ENCODE assay signal across 9 cellular contexts in genomic region chr17:48613862-48614694, GRCh38. TPM values are rescaled to one million over a fixed set of nuclear protein-coding genes. Genes with fewer than 3 reads are reported as not detected.
DNase-seq lines count a peak whose midpoint lies in the region; ATAC-seq, FAIRE-seq and TF ChIP-seq lines count a peak whose summit lies in the region.
"Had no signal": no experiment of that assay in that cellular context is flagged by ENCODE, and none has a peak within 500 bp of the region (broad histone marks: within the 10 kb centered on the region; RNA-seq: fewer than 3 reads in every experiment).

No MANE protein-coding gene starts in this region.

- H3K9me3 Mint-ChIP-seq in CD4-positive, CD25-positive, alpha-beta regulatory T cell, result peaks cover 0 to 9% (median 0%) of the 10 kb centered on the region in 7 donors
- H3K9me3 Mint-ChIP-seq in astrocyte (ENCODE audit: unreplicated experiment) (peaks cover 23% of the 10 kb centered on the region), natural killer cell (no peaks in the 10 kb centered on the region)

- peak in 1 of 2 donors; percentile 19 for ATAC-seq in CD4-positive, CD25-positive, alpha-beta regulatory T cell (ENCODE audit: low read depth in 2 of 2)
- ATAC-seq in natural killer cell (peak in 1 of 3 donors; percentile 7), HG03460 (IDR thresholded peaks at IDR 0.05; ENCODE audit: unreplicated experiment) (no peak)

- intact Hi-C loops in natural killer cell (cut with micrococcal nuclease) (loop anchor here (2.0 to 10.0 kb wide), 3 partner anchors 17 to 141 kb away; partner anchors contain the start of genes PRAC1 and PRAC2), head of caudate nucleus (cut with DNase I) (no loop called here)

- no peak overlapping the region for H2AFZ ChIP-seq in astrocyte (ENCODE audit: low read depth, low read length)

- no peaks in the 10 kb centered on the region for H3K36me3 Mint-ChIP-seq in CD4-positive, CD25-positive, alpha-beta regulatory T cell
- no peaks in the 10 kb centered on the region for H3K36me3 Mint-ChIP-seq in astrocyte (ENCODE audit: low read depth, unreplicated experiment)
- H3K36me3 Mint-ChIP-seq in natural killer cell, result peaks cover 7% of the 10 kb centered on the region

- no peak overlapping the region for H3K9ac ChIP-seq in astrocyte (ENCODE audit: low read length)

- FAIRE-seq in astrocyte (lab: Jason Lieb, UNC), result no peak

- H3K4me1 ChIP-seq in CD4-positive, CD25-positive, alpha-beta regulatory T cell (ENCODE audit: control insufficient read depth, insufficient read depth, low read length, poor library complexity, severe bottlenecking), result peaks cover 74% of the 10 kb centered on the region
- H3K4me1 ChIP-seq in astrocyte (ENCODE audit: insufficient read depth, low read length), result peaks cover 4% of the 10 kb centered on the region
- H3K4me1 ChIP-seq in right atrium auricular region, result peaks cover 0 to 61% of the 10 kb centered on the region in 2 donors

- peak overlapping the region; percentile 30 for H3K4me2 ChIP-seq in astrocyte (ENCODE audit: low read length)

- no peak overlapping the region for H3K27ac Mint-ChIP-seq in CD4-positive, CD25-positive, alpha-beta regulatory T cell
- H3K27ac Mint-ChIP-seq in astrocyte (ENCODE audit: unreplicated experiment) (peak overlapping the region; percentile 58), natural killer cell (peak overlapping the region; percentile 54 to 78)

- H3K36me3 ChIP-seq in CD4-positive, CD25-positive, alpha-beta regulatory T cell (ENCODE audit: control insufficient read depth, insufficient read depth, low read length), result no peaks in the 10 kb centered on the region
- H3K36me3 ChIP-seq in MG63 (no peaks in the 10 kb centered on the region), astrocyte (ENCODE audit: insufficient read depth, low read length) (no peaks in the 10 kb centered on the region), right atrium auricular region (no peaks in the 10 kb centered on the region)
- H3K36me3 ChIP-seq: upper lobe of left lung had no signal

- H3K4me1 Mint-ChIP-seq in CD4-positive, CD25-positive, alpha-beta regulatory T cell, result peaks cover 10 to 69% (median 52%) of the 10 kb centered on the region in 4 donors
- H3K4me1 Mint-ChIP-seq in astrocyte (ENCODE audit: low read depth, unreplicated experiment) (peaks cover 2% of the 10 kb centered on the region), natural killer cell (peaks cover 57 to 63% of the 10 kb centered on the region in 2 donors)

- H4K20me1 ChIP-seq in astrocyte (ENCODE audit: insufficient read depth, low read length), result peaks cover 29% of the 10 kb centered on the region

- no peak overlapping the region for H3K4me3 ChIP-seq in CD4-positive, CD25-positive, alpha-beta regulatory T cell (ENCODE audit: low read depth, low read length)
- H3K4me3 ChIP-seq in MG63, result peak overlapping the region; percentile 62
- H3K4me3 ChIP-seq in astrocyte (ENCODE audit: insufficient read depth, low read depth, low read length), result no peak overlapping the region
- H3K4me3 ChIP-seq in right atrium auricular region, result peak overlapping the region in 1 of 2 donors; percentile 20

- DNase-seq in CD4-positive, CD25-positive, alpha-beta regulatory T cell, result peak in 1 of 3 donors; percentile 47
- DNase-seq in MG63 (peak; percentile 57), astrocyte (ENCODE audit: low read depth) (no peak), natural killer cell (no peak), DMS 273 (lab: John Stamatoyannopoulos, UW; ENCODE audit: unreplicated experiment) (no peak), head of caudate nucleus (no peak), right atrium auricular region (ENCODE audit: low spot score) (no peak)

- H3K27ac ChIP-seq in CD4-positive, CD25-positive, alpha-beta regulatory T cell (ENCODE audit: insufficient read depth, low read length, poor library complexity, severe bottlenecking), result no peak overlapping the region
- H3K27ac ChIP-seq in astrocyte (ENCODE audit: low read depth, low read length) (no peak overlapping the region), right atrium auricular region (no peak overlapping the region)
- H3K27ac ChIP-seq: upper lobe of left lung had no signal

- peaks cover 31% of the 10 kb centered on the region for H3K27me3 ChIP-seq in CD4-positive, CD25-positive, alpha-beta regulatory T cell (ENCODE audit: control insufficient read depth, insufficient read depth, low read length)
- H3K27me3 ChIP-seq in MG63, result peaks cover 5% of the 10 kb centered on the region
- peaks cover 86% of the 10 kb centered on the region for H3K27me3 ChIP-seq in astrocyte (ENCODE audit: insufficient read depth, low read length)
- peaks cover 79 to 84% of the 10 kb centered on the region in 2 donors for H3K27me3 ChIP-seq in right atrium auricular region

- no peaks in the 10 kb centered on the region for H3K9me3 ChIP-seq in CD4-positive, CD25-positive, alpha-beta regulatory T cell (ENCODE audit: control insufficient read depth in 2 of 2, low read length in 2 of 2)
- H3K9me3 ChIP-seq in MG63 (no peaks in the 10 kb centered on the region), astrocyte (ENCODE audit: insufficient read depth, low read depth, low read length) (no peaks in the 10 kb centered on the region), right atrium auricular region (no peaks in the 10 kb centered on the region)
- H3K9me3 ChIP-seq: upper lobe of left lung had no signal

- peaks cover 87% of the 10 kb centered on the region for H3K27me3 Mint-ChIP-seq in CD4-positive, CD25-positive, alpha-beta regulatory T cell
- H3K27me3 Mint-ChIP-seq in astrocyte (ENCODE audit: low read depth, unreplicated experiment) (peaks cover 81% of the 10 kb centered on the region), natural killer cell (ENCODE audit: low read depth in 2 of 2) (peaks cover 56 to 57% of the 10 kb centered on the region in 2 donors)

- TF ChIP-seq CTCF in astrocyte (IDR thresholded peaks at IDR 0.05; ENCODE audit: insufficient read depth, low read depth, low read length), result no peak
- no peak for TF ChIP-seq CTCF in natural killer cell (IDR thresholded peaks at IDR 0.05)
- no peak for TF ChIP-seq CTCF in right atrium auricular region (IDR thresholded peaks at IDR 0.05)

- H3K79me2 ChIP-seq in astrocyte (ENCODE audit: insufficient read depth, low read length), result no peaks in the 10 kb centered on the region

- H3K4me3 Mint-ChIP-seq in CD4-positive, CD25-positive, alpha-beta regulatory T cell, result peak overlapping the region; percentile 74 to 88 (median 82)
- H3K4me3 Mint-ChIP-seq in astrocyte (ENCODE audit: unreplicated experiment) (no peak overlapping the region), natural killer cell (peak overlapping the region; percentile 87)

RNA-seq across cellular contexts. Expression of gene HOXB8, which starts 1.0 kb away (rescaled TPM):
- total RNA-seq in CD4-positive, CD25-positive, alpha-beta regulatory T cell, result not detected
- polyA plus RNA-seq in CD4-positive, CD25-positive, alpha-beta regulatory T cell, result not detected
- total RNA-seq in MG63 (2014; rRNA removed; shearing (Covaris generic); ENCODE audit: low replicate concordance), result 3.8 and 4.8 TPM in 2 replicates
- total RNA-seq in astrocyte (not detected in 2 replicates), natural killer cell (not detected), right atrium auricular region (not detected)

RNA-seq across cellular contexts. Expression of gene HOXB7, which starts 3.3 kb away (rescaled TPM):
- 2.1 TPM for total RNA-seq in CD4-positive, CD25-positive, alpha-beta regulatory T cell
- 1 to 10 TPM in 3 of 4 donors, under 1 TPM in 1; 0.77 to 7.2 (median 2.1) TPM for polyA plus RNA-seq in CD4-positive, CD25-positive, alpha-beta regulatory T cell
- 9.8 and 30.6 TPM in 2 replicates for total RNA-seq in MG63 (2014; rRNA removed; shearing (Covaris generic); ENCODE audit: low replicate concordance)
- not detected in 2 replicates for total RNA-seq in astrocyte
- 1 to 10 TPM in 1 of 3 donors, under 1 TPM in 2; 0.45 to 1.4 (median 0.97) TPM for total RNA-seq in natural killer cell
- under 1 TPM; 0.24 to 0.78 TPM for total RNA-seq in right atrium auricular region

RNA-seq across cellular contexts. Expression of gene HOXB6, which starts 9.3 kb away (rescaled TPM):
- total RNA-seq in CD4-positive, CD25-positive, alpha-beta regulatory T cell, result not detected
- polyA plus RNA-seq in CD4-positive, CD25-positive, alpha-beta regulatory T cell, result not detected
- total RNA-seq in MG63 (2014; rRNA removed; shearing (Covaris generic); ENCODE audit: low replicate concordance), result 7.0 and 7.7 TPM in 2 replicates
- not detected in 2 replicates for total RNA-seq in astrocyte
- total RNA-seq in natural killer cell, result not detected
- total RNA-seq in right atrium auricular region, result 1 to 10 TPM in 1 of 2 donors, under 1 TPM in 1; 0.82 to 2.6 TPM

RNA-seq across cellular contexts. Expression of gene HOXB9, which starts 12.1 kb away (rescaled TPM):
- 0.25 TPM for total RNA-seq in CD4-positive, CD25-positive, alpha-beta regulatory T cell
- not detected for polyA plus RNA-seq in CD4-positive, CD25-positive, alpha-beta regulatory T cell
- 7.3 and 21.0 TPM in 2 replicates for total RNA-seq in MG63 (2014; rRNA removed; shearing (Covaris generic); ENCODE audit: low replicate concordance)
- 0.10 and 0.11 TPM in 2 replicates for total RNA-seq in astrocyte
- 1 to 10 TPM in 1 of 3 donors, under 1 TPM in 2; 0.12 to 1.0 (median 0.18) TPM for total RNA-seq in natural killer cell
- total RNA-seq in right atrium auricular region, result not detected

RNA-seq across cellular contexts. Expression of gene HOXB5, which starts 20.5 kb away (rescaled TPM):
- not detected for total RNA-seq in CD4-positive, CD25-positive, alpha-beta regulatory T cell
- not detected for polyA plus RNA-seq in CD4-positive, CD25-positive, alpha-beta regulatory T cell
- not detected in 2 replicates for total RNA-seq in MG63 (2014; rRNA removed; shearing (Covaris generic); ENCODE audit: low replicate concordance)
- not detected in 2 replicates for total RNA-seq in astrocyte
- not detected for total RNA-seq in natural killer cell
- not detected for total RNA-seq in right atrium auricular region

Comparison
In these comparisons a context has a peak if more than half of its experiments do, and no peak if none do; other contexts are left out.
1. H3K27ac Mint-ChIP-seq: peak in astrocyte (single experiment) and natural killer cell (2 of 2); none in CD4-positive, CD25-positive, alpha-beta regulatory T cell (0 of 3).